ENCODE assay signal across 16 cellular contexts in the genomic region with DNA sequence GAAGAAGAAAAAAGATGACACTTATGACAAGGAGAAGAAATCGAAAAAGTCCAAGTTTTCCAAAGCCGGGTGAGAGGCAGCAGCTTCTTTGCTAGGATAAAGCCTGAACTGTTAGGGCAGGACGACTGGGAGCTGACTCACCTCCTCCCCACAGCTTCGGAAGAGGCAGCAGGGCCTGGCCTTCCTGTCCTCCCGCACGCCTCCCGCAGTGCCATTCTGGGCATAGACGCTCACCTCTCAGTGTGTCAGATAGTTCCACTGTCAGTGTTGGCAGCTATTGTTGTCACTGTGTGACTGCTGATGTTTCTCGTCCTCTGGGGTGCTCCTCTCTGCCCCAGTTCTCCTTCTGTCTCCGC. TPM values are rescaled to one million over a fixed set of nuclear protein-coding genes. Genes with fewer than 3 reads are reported as not detected.
A peak's percentile ranks its signal among the peaks of the same experiment; 100 is the strongest.
DNase-seq lines count a peak whose midpoint lies in the region; ATAC-seq and TF ChIP-seq lines count a peak whose summit lies in the region.
"Had no signal": no experiment of that assay in that cellular context is flagged by ENCODE, and none has a peak within 500 bp of the region (broad histone marks: within the 10 kb centered on the region; RNA-seq: fewer than 3 reads in every experiment).

No MANE protein-coding gene starts in this region.

- no peak for TF ChIP-seq POLR2A in gastroesophageal sphincter (IDR thresholded peaks at IDR 0.05)

- no peaks in the 10 kb centered on the region for H3K9me3 ChIP-seq in gastroesophageal sphincter

- peak overlapping the region in 1 of 4 donors; percentile 43 for H3K27ac ChIP-seq in gastroesophageal sphincter

- peak overlapping the region; percentile 11 for H3K27ac Mint-ChIP-seq in activated CD4-positive, alpha-beta memory T cell treated with anti-CD3 and anti-CD28 coated beads, Interleukin-2, amount 10 ng/mL, durations not matched to agents 7 days and 5 days
- H3K27ac Mint-ChIP-seq in activated CD4-positive, alpha-beta memory T cell treated with anti-CD3 and anti-CD28 coated beads for 36 hours: no peak overlapping the region
- peak overlapping the region; percentile 52 for H3K27ac Mint-ChIP-seq in activated T-helper 17 cell treated with anti-CD3 and anti-CD28 coated beads, Interleukin-2, amount 50 U/mL, for 72 hours
- H3K27ac Mint-ChIP-seq in progenitor cell of endocrine pancreas: peak overlapping the region; percentile 62

- TF ChIP-seq CTCF in progenitor cell of endocrine pancreas (IDR thresholded peaks at IDR 0.05; ENCODE audit: unreplicated experiment): no peak
- TF ChIP-seq CTCF in gastroesophageal sphincter (IDR thresholded peaks at IDR 0.05): no peak

- POLR2A ChIA-PET in activated CD4-positive, alpha-beta memory T cell treated with anti-CD3 and anti-CD28 coated beads, Interleukin-2, amount 10 ng/mL, durations not matched to agents 7 days and 5 days (lab: Charles Lee): no interaction called here
- POLR2A ChIA-PET in activated CD4-positive, alpha-beta memory T cell treated with anti-CD3 and anti-CD28 coated beads for 36 hours (lab: Charles Lee): no interaction called here

- H3K36me3 Mint-ChIP-seq in activated CD4-positive, alpha-beta memory T cell treated with anti-CD3 and anti-CD28 coated beads, Interleukin-2, amount 10 ng/mL, durations not matched to agents 7 days and 5 days (ENCODE audit: low read depth): peaks cover 76% of the 10 kb centered on the region
- peaks cover 44% of the 10 kb centered on the region for H3K36me3 Mint-ChIP-seq in activated CD4-positive, alpha-beta memory T cell treated with anti-CD3 and anti-CD28 coated beads for 36 hours
- H3K36me3 Mint-ChIP-seq in activated T-helper 17 cell treated with anti-CD3 and anti-CD28 coated beads, Interleukin-2, amount 50 U/mL, for 72 hours (ENCODE audit: low read depth): peaks cover 98% of the 10 kb centered on the region
- peaks cover 22% of the 10 kb centered on the region for H3K36me3 Mint-ChIP-seq in progenitor cell of endocrine pancreas (ENCODE audit: insufficient read depth)

- no peak overlapping the region for H3K4me3 ChIP-seq in gastroesophageal sphincter

- H3K27me3 ChIP-seq in gastroesophageal sphincter: no peaks in the 10 kb centered on the region

- no peak for DNase-seq in activated CD4-positive, alpha-beta memory T cell treated with anti-CD3 and anti-CD28 coated beads, Interleukin-2, amount 10 ng/mL, durations not matched to agents 7 days and 5 days
- no peak for DNase-seq in activated CD4-positive, alpha-beta memory T cell treated with anti-CD3 and anti-CD28 coated beads for 36 hours
- DNase-seq in progenitor cell of endocrine pancreas (ENCODE audit: low spot score, unreplicated experiment): no peak
- no peak for DNase-seq in H4 (ENCODE audit: low spot score)
- DNase-seq in NCI-H510A (lab: John Stamatoyannopoulos, UW): no peak
- DNase-seq: erythroblast, GDM1, left colon, naive B cell, NCI-H1417 treated with DMSO at 0.1 percent for 48 hours, NCI-H345 had no signal

- no peak overlapping the region for H3K4me3 Mint-ChIP-seq in activated CD4-positive, alpha-beta memory T cell treated with anti-CD3 and anti-CD28 coated beads, Interleukin-2, amount 10 ng/mL, durations not matched to agents 7 days and 5 days
- H3K4me3 Mint-ChIP-seq in activated CD4-positive, alpha-beta memory T cell treated with anti-CD3 and anti-CD28 coated beads for 36 hours: no peak overlapping the region
- no peak overlapping the region for H3K4me3 Mint-ChIP-seq in activated T-helper 17 cell treated with anti-CD3 and anti-CD28 coated beads, Interleukin-2, amount 50 U/mL, for 72 hours
- no peak overlapping the region for H3K4me3 Mint-ChIP-seq in progenitor cell of endocrine pancreas (ENCODE audit: low read depth)
- H3K4me3 Mint-ChIP-seq: naive B cell had no signal

- ATAC-seq in activated T-helper 17 cell treated with anti-CD3 and anti-CD28 coated beads, Interleukin-2, amount 50 U/mL, for 72 hours (replicated peaks): no peak
- ATAC-seq in esophagus mucosa (peak; percentile 41), gastroesophageal sphincter (no peak)
- ATAC-seq: activated CD4-positive, CD25-positive, alpha-beta regulatory T cell treated with anti-CD3 and anti-CD28 coated beads, Interleukin-2, amount 50 U/mL, for 24 hours; activated naive CD4-positive, alpha-beta T cell treated with anti-CD3 and anti-CD28 coated beads, Interleukin-2, amount 50 U/mL, for 72 hours; left colon had no signal

- CTCF ChIA-PET in activated CD4-positive, alpha-beta memory T cell treated with anti-CD3 and anti-CD28 coated beads, Interleukin-2, amount 10 ng/mL, durations not matched to agents 7 days and 5 days (lab: Charles Lee): no interaction called here
- CTCF ChIA-PET in activated CD4-positive, alpha-beta memory T cell treated with anti-CD3 and anti-CD28 coated beads for 36 hours (lab: Charles Lee): no interaction called here

- peaks cover 11% of the 10 kb centered on the region for H3K4me1 Mint-ChIP-seq in activated CD4-positive, alpha-beta memory T cell treated with anti-CD3 and anti-CD28 coated beads, Interleukin-2, amount 10 ng/mL, durations not matched to agents 7 days and 5 days
- H3K4me1 Mint-ChIP-seq in activated CD4-positive, alpha-beta memory T cell treated with anti-CD3 and anti-CD28 coated beads for 36 hours (ENCODE audit: low read depth): peaks cover 11% of the 10 kb centered on the region
- no peaks in the 10 kb centered on the region for H3K4me1 Mint-ChIP-seq in activated T-helper 17 cell treated with anti-CD3 and anti-CD28 coated beads, Interleukin-2, amount 50 U/mL, for 72 hours
- H3K4me1 Mint-ChIP-seq in progenitor cell of endocrine pancreas (ENCODE audit: low read depth): no peaks in the 10 kb centered on the region

- no peaks in the 10 kb centered on the region for H3K27me3 Mint-ChIP-seq in activated CD4-positive, alpha-beta memory T cell treated with anti-CD3 and anti-CD28 coated beads, Interleukin-2, amount 10 ng/mL, durations not matched to agents 7 days and 5 days
- H3K27me3 Mint-ChIP-seq in activated CD4-positive, alpha-beta memory T cell treated with anti-CD3 and anti-CD28 coated beads for 36 hours: no peaks in the 10 kb centered on the region
- H3K27me3 Mint-ChIP-seq in activated T-helper 17 cell treated with anti-CD3 and anti-CD28 coated beads, Interleukin-2, amount 50 U/mL, for 72 hours: no peaks in the 10 kb centered on the region
- H3K27me3 Mint-ChIP-seq in progenitor cell of endocrine pancreas: no peaks in the 10 kb centered on the region
- H3K27me3 Mint-ChIP-seq: naive B cell had no signal

- WGBS in gastroesophageal sphincter (ENCODE audit: low coverage in 1 of 2), 2 donors: 79% methylated on average over 10 of the region's 10 CpGs; no CpG with 5 or more reads in 1 of the 2 donors

- no peaks in the 10 kb centered on the region for H3K9me3 Mint-ChIP-seq in activated CD4-positive, alpha-beta memory T cell treated with anti-CD3 and anti-CD28 coated beads, Interleukin-2, amount 10 ng/mL, durations not matched to agents 7 days and 5 days
- no peaks in the 10 kb centered on the region for H3K9me3 Mint-ChIP-seq in activated CD4-positive, alpha-beta memory T cell treated with anti-CD3 and anti-CD28 coated beads for 36 hours
- H3K9me3 Mint-ChIP-seq in activated T-helper 17 cell treated with anti-CD3 and anti-CD28 coated beads, Interleukin-2, amount 50 U/mL, for 72 hours: no peaks in the 10 kb centered on the region
- no peaks in the 10 kb centered on the region for H3K9me3 Mint-ChIP-seq in progenitor cell of endocrine pancreas (ENCODE audit: low read depth)
- H3K9me3 Mint-ChIP-seq: activated naive CD4-positive, alpha-beta T cell treated with anti-CD3 and anti-CD28 coated beads, Interleukin-2, amount 50 U/mL, for 72 hours; naive B cell had no signal

- intact Hi-C loops in activated CD4-positive, alpha-beta memory T cell treated with anti-CD3 and anti-CD28 coated beads for 36 hours (cut with micrococcal nuclease): no loop called here

- no peak for TF ChIP-seq EP300 in gastroesophageal sphincter (IDR thresholded peaks at IDR 0.05)

- H3K36me3 ChIP-seq in gastroesophageal sphincter: peaks cover 0 to 89% of the 10 kb centered on the region in 2 donors

- peaks cover 0 to 17% (median 0%) of the 10 kb centered on the region in 3 donors for H3K4me1 ChIP-seq in gastroesophageal sphincter

RNA-seq across cellular contexts. Expression of a gene that starts 12.6 kb away (rescaled TPM):
- total RNA-seq in activated CD4-positive, alpha-beta memory T cell treated with anti-CD3 and anti-CD28 coated beads, Interleukin-2, amount 10 ng/mL, durations not matched to agents 7 days and 5 days: 10 to 100 TPM; 39.2 to 39.6 TPM
- 10 to 100 TPM; 24.4 TPM for total RNA-seq in activated CD4-positive, alpha-beta memory T cell treated with anti-CD3 and anti-CD28 coated beads for 36 hours
- total RNA-seq in activated T-helper 17 cell treated with anti-CD3 and anti-CD28 coated beads, Interleukin-2, amount 50 U/mL, for 72 hours: 10 to 100 TPM; 23.1 to 38.3 TPM
- total RNA-seq in esophagus mucosa (12.0 TPM), progenitor cell of endocrine pancreas (41.9 and 42.1 TPM in 2 replicates), gastroesophageal sphincter (10 to 100 TPM; 22.8 to 46.2 (median 28.0) TPM)
- 12.7 and 14.5 TPM in 2 replicates for total RNA-seq in H4 (2014; rRNA removed; shearing (Covaris generic))

RNA-seq across cellular contexts. Expression of a gene that starts 12.8 kb away (rescaled TPM):
- 10 to 100 TPM; 80.4 to 85.4 TPM for total RNA-seq in activated CD4-positive, alpha-beta memory T cell treated with anti-CD3 and anti-CD28 coated beads, Interleukin-2, amount 10 ng/mL, durations not matched to agents 7 days and 5 days
- 10 to 100 TPM; 71.6 to 73.3 TPM for total RNA-seq in activated CD4-positive, alpha-beta memory T cell treated with anti-CD3 and anti-CD28 coated beads for 36 hours
- 10 to 100 TPM; 57.8 to 97.2 TPM for total RNA-seq in activated T-helper 17 cell treated with anti-CD3 and anti-CD28 coated beads, Interleukin-2, amount 50 U/mL, for 72 hours
- total RNA-seq in esophagus mucosa (49.9 TPM), progenitor cell of endocrine pancreas (129 and 132 TPM in 2 replicates), gastroesophageal sphincter (100 to 1,000 TPM in 2 of 4 donors, 10 to 100 TPM in 2; 86.0 to 129 (median 97.0) TPM)
- 20.6 and 35.8 TPM in 2 replicates for total RNA-seq in H4 (2014; rRNA removed; shearing (Covaris generic))

RNA-seq across cellular contexts. Expression of a gene that starts 57.4 kb away (rescaled TPM):
- total RNA-seq in activated CD4-positive, alpha-beta memory T cell treated with anti-CD3 and anti-CD28 coated beads, Interleukin-2, amount 10 ng/mL, durations not matched to agents 7 days and 5 days: 1 to 10 TPM; 5.9 to 6.9 TPM
- 1 to 10 TPM; 6.2 to 6.3 TPM for total RNA-seq in activated CD4-positive, alpha-beta memory T cell treated with anti-CD3 and anti-CD28 coated beads for 36 hours
- total RNA-seq in activated T-helper 17 cell treated with anti-CD3 and anti-CD28 coated beads, Interleukin-2, amount 50 U/mL, for 72 hours: 1 to 10 TPM; 8.0 to 8.8 TPM
- total RNA-seq in esophagus mucosa (21.3 TPM), progenitor cell of endocrine pancreas (43.6 and 44.1 TPM in 2 replicates), gastroesophageal sphincter (10 to 100 TPM; 37.6 to 85.9 (median 62.6) TPM)
- 14.7 and 17.1 TPM in 2 replicates for total RNA-seq in H4 (2014; rRNA removed; shearing (Covaris generic))
